In the genomic region with DNA sequence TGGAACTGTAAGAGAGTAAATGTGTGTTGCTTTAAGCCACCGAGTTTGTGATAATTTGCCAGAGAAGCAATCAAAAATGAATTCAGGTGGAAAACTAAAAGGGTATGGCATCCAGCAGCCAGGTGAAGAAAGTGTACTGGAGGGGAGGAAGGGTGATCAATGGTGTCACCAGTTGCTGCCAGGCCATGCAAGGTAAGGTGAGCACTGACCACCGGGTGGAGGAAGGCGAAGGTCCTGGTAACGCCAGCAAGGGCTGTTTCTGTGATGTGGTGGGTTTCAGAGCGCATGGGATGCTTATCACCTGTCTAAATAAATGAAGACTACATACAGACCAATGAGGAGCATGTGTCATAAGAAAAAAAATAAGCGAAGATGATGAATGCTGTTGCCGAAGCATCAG, we compare ENCODE assay signal across 2 cellular contexts.
TF ChIP-seq lines count a peak whose summit lies in the region.

No MANE protein-coding gene starts in this region.

TF ChIP-seq in HepG2, 621 proteins besides CTCF, POLR2A, EP300 and RAD21:
- TF ChIP-seq, protein P1, sequence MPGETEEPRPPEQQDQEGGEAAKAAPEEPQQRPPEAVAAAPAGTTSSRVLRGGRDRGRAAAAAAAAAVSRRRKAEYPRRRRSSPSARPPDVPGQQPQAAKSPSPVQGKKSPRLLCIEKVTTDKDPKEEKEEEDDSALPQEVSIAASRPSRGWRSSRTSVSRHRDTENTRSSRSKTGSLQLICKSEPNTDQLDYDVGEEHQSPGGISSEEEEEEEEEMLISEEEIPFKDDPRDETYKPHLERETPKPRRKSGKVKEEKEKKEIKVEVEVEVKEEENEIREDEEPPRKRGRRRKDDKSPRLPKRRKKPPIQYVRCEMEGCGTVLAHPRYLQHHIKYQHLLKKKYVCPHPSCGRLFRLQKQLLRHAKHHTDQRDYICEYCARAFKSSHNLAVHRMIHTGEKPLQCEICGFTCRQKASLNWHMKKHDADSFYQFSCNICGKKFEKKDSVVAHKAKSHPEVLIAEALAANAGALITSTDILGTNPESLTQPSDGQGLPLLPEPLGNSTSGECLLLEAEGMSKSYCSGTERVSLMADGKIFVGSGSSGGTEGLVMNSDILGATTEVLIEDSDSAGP (CRISPR knock-in tag; IDR thresholded peaks at IDR 0.05; ENCODE audit: borderline replicate concordance): no peak
- TF ChIP-seq, protein P2, sequence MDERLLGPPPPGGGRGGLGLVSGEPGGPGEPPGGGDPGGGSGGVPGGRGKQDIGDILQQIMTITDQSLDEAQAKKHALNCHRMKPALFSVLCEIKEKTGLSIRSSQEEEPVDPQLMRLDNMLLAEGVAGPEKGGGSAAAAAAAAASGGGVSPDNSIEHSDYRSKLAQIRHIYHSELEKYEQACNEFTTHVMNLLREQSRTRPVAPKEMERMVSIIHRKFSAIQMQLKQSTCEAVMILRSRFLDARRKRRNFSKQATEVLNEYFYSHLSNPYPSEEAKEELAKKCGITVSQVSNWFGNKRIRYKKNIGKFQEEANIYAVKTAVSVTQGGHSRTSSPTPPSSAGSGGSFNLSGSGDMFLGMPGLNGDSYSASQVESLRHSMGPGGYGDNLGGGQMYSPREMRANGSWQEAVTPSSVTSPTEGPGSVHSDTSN (CRISPR knock-in tag; IDR thresholded peaks at IDR 0.05): no peak
- no peak for TF ChIP-seq KLF13 (CRISPR knock-in tag; IDR thresholded peaks at IDR 0.05)
- peak; percentile 70 for TF ChIP-seq RFX5 (IDR thresholded peaks at IDR 0.05; ENCODE audit: low read depth, low read length)
- TF ChIP-seq ZNF33B (CRISPR knock-in tag; IDR thresholded peaks at IDR 0.05): no peak
- TF ChIP-seq, protein P3, sequence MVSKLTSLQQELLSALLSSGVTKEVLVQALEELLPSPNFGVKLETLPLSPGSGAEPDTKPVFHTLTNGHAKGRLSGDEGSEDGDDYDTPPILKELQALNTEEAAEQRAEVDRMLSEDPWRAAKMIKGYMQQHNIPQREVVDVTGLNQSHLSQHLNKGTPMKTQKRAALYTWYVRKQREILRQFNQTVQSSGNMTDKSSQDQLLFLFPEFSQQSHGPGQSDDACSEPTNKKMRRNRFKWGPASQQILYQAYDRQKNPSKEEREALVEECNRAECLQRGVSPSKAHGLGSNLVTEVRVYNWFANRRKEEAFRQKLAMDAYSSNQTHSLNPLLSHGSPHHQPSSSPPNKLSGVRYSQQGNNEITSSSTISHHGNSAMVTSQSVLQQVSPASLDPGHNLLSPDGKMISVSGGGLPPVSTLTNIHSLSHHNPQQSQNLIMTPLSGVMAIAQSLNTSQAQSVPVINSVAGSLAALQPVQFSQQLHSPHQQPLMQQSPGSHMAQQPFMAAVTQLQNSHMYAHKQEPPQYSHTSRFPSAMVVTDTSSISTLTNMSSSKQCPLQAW (CRISPR knock-in tag; IDR thresholded peaks at IDR 0.05): no peak
- TF ChIP-seq ZNF343 (CRISPR knock-in tag; IDR thresholded peaks at IDR 0.05): no peak
- TF ChIP-seq ATM (IDR thresholded peaks at IDR 0.05; ENCODE audit: borderline replicate concordance): no peak

TF ChIP-seq in WTC11, 78 proteins besides CTCF, POLR2A, EP300 and RAD21 (continued from another document):
- TF ChIP-seq, protein P4, sequence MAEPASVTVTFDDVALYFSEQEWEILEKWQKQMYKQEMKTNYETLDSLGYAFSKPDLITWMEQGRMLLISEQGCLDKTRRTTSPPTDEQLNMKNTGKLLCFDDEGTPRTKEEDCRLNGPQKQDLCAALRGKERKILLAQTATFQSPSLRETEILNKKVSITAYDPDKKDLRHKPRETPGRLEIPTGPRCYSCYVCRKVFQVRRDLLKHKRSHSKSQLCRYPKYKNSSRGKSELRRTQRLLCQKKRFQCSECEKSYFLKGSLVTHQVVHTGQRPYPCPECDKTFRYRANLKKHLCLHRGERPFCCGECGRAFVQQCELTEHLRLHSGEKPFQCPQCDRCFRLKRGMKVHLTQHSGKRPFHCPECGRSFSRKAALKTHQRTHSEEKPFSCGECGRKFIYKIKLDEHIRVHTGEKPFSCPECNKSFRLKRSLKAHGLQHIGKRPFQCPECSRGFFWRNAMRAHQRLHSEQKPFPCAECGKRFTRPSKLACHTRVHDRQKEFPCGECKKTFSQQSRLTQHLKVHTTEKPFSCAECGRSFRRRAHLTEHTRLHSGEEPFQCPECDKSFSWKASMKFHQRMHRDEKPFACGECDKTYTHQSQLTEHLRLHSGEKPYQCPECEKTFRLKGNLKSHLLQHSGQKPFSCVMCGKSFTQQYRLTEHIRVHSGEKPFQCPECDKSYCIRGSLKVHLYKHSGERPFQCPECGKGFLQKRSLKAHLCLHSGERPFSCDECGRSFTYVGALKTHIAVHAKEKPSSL (CRISPR knock-in tag; conservative IDR thresholded peaks at IDR 0.05): no peak
- TF ChIP-seq, protein P5, sequence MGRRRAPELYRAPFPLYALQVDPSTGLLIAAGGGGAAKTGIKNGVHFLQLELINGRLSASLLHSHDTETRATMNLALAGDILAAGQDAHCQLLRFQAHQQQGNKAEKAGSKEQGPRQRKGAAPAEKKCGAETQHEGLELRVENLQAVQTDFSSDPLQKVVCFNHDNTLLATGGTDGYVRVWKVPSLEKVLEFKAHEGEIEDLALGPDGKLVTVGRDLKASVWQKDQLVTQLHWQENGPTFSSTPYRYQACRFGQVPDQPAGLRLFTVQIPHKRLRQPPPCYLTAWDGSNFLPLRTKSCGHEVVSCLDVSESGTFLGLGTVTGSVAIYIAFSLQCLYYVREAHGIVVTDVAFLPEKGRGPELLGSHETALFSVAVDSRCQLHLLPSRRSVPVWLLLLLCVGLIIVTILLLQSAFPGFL (CRISPR knock-in tag; IDR thresholded peaks at IDR 0.05; ENCODE audit: borderline replicate concordance): no peak
- no peak for TF ChIP-seq RORB (CRISPR knock-in tag; IDR thresholded peaks at IDR 0.05)
- no peak for TF ChIP-seq FOXJ3 (CRISPR knock-in tag; IDR thresholded peaks at IDR 0.05; ENCODE audit: borderline replicate concordance)
- TF ChIP-seq MXD4 (CRISPR knock-in tag; IDR thresholded peaks at IDR 0.05; ENCODE audit: borderline replicate concordance): no peak
- TF ChIP-seq, protein P6, sequence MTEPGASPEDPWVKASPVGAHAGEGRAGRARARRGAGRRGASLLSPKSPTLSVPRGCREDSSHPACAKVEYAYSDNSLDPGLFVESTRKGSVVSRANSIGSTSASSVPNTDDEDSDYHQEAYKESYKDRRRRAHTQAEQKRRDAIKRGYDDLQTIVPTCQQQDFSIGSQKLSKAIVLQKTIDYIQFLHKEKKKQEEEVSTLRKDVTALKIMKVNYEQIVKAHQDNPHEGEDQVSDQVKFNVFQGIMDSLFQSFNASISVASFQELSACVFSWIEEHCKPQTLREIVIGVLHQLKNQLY (CRISPR knock-in tag; IDR thresholded peaks at IDR 0.05): no peak
- TF ChIP-seq, protein P7, sequence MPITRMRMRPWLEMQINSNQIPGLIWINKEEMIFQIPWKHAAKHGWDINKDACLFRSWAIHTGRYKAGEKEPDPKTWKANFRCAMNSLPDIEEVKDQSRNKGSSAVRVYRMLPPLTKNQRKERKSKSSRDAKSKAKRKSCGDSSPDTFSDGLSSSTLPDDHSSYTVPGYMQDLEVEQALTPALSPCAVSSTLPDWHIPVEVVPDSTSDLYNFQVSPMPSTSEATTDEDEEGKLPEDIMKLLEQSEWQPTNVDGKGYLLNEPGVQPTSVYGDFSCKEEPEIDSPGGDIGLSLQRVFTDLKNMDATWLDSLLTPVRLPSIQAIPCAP (CRISPR knock-in tag; IDR thresholded peaks at IDR 0.05): no peak
- no peak for TF ChIP-seq ZNF423 (CRISPR knock-in tag; IDR thresholded peaks at IDR 0.05)
- TF ChIP-seq, protein P8, sequence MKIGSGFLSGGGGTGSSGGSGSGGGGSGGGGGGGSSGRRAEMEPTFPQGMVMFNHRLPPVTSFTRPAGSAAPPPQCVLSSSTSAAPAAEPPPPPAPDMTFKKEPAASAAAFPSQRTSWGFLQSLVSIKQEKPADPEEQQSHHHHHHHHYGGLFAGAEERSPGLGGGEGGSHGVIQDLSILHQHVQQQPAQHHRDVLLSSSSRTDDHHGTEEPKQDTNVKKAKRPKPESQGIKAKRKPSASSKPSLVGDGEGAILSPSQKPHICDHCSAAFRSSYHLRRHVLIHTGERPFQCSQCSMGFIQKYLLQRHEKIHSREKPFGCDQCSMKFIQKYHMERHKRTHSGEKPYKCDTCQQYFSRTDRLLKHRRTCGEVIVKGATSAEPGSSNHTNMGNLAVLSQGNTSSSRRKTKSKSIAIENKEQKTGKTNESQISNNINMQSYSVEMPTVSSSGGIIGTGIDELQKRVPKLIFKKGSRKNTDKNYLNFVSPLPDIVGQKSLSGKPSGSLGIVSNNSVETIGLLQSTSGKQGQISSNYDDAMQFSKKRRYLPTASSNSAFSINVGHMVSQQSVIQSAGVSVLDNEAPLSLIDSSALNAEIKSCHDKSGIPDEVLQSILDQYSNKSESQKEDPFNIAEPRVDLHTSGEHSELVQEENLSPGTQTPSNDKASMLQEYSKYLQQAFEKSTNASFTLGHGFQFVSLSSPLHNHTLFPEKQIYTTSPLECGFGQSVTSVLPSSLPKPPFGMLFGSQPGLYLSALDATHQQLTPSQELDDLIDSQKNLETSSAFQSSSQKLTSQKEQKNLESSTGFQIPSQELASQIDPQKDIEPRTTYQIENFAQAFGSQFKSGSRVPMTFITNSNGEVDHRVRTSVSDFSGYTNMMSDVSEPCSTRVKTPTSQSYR (CRISPR knock-in tag; IDR thresholded peaks at IDR 0.05): no peak
- TF ChIP-seq SP1 (CRISPR knock-in tag; conservative IDR thresholded peaks at IDR 0.05): no peak
TF ChIP-seq in WTC11: peak in this region for 0.
